In the genomic region with DNA sequence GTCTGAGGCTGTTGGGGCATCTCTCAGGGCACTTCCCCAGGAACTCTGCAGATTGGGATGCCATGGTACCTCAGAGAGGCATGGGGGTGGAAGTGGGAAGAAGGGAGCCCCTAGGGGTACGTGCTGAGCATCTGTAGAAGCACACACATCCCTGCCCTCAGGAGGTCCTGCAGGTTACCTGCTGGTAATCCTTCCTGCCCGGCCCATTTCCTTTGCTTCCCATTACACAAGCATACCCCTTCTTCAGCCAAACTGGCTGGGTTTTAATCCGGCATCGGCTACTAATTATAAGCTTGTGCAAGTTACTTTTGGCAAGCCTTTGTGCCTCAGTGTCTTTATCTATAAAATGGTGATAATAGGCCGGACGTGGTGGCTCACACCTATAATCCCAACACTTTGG, we compare ENCODE assay signal across 4 cellular contexts. TPM values are rescaled to one million over a fixed set of nuclear protein-coding genes. Genes with fewer than 3 reads are reported as not detected.
"Had no signal": no experiment of that assay in that cellular context is flagged by ENCODE, and none has a peak within 500 bp of the region (broad histone marks: within the 10 kb centered on the region; RNA-seq: fewer than 3 reads in every experiment).

No MANE protein-coding gene starts in this region.

- H3K36me3 ChIP-seq: tibial artery had no signal

- H3K4me3 ChIP-seq: tibial artery had no signal

- H3K9me3 ChIP-seq: tibial artery had no signal

- H3K27me3 ChIP-seq: tibial artery had no signal

- ATAC-seq: T-cell had no signal

- DNase-seq: cerebellar nuclear complex, immature natural killer cell had no signal

RNA-seq across cellular contexts. Expression of gene SMAD6, which starts 3.1 kb away (rescaled TPM):
- polyA plus RNA-seq: immature natural killer cell had no signal
